2 cellular contexts compared by ENCODE assay signal in genomic region chr2:148720501-148720998, GRCh38.
A peak's percentile ranks its signal among the peaks of the same experiment; 100 is the strongest.
TF ChIP-seq lines count a peak whose summit lies in the region.

No MANE protein-coding gene starts in this region.

TF ChIP-seq in HepG2, 621 proteins besides CTCF, POLR2A, EP300 and RAD21 (continues in another document):
- TF ChIP-seq ZBED4 (CRISPR knock-in tag; IDR thresholded peaks at IDR 0.05; ENCODE audit: borderline replicate concordance) (no peak), ZBTB3 (CRISPR knock-in tag; IDR thresholded peaks at IDR 0.05; ENCODE audit: borderline replicate concordance, low read depth) (no peak), ZKSCAN8 (CRISPR knock-in tag; IDR thresholded peaks at IDR 0.05; ENCODE audit: borderline replicate concordance) (no peak), IRF1 (CRISPR knock-in tag; IDR thresholded peaks at IDR 0.05; ENCODE audit: low read depth) (no peak), ZNF607 (CRISPR knock-in tag; IDR thresholded peaks at IDR 0.05; ENCODE audit: borderline replicate concordance) (no peak), ZNF816 (CRISPR knock-in tag; IDR thresholded peaks at IDR 0.05; ENCODE audit: borderline replicate concordance) (no peak), KLF6 (CRISPR knock-in tag; IDR thresholded peaks at IDR 0.05) (no peak), ZNF44 (CRISPR knock-in tag; IDR thresholded peaks at IDR 0.05) (no peak), PHF8 (CRISPR knock-in tag; IDR thresholded peaks at IDR 0.05) (no peak), SRF (IDR thresholded peaks at IDR 0.05; ENCODE audit: low read depth, low read length) (no peak)
- TF ChIP-seq, protein P1, sequence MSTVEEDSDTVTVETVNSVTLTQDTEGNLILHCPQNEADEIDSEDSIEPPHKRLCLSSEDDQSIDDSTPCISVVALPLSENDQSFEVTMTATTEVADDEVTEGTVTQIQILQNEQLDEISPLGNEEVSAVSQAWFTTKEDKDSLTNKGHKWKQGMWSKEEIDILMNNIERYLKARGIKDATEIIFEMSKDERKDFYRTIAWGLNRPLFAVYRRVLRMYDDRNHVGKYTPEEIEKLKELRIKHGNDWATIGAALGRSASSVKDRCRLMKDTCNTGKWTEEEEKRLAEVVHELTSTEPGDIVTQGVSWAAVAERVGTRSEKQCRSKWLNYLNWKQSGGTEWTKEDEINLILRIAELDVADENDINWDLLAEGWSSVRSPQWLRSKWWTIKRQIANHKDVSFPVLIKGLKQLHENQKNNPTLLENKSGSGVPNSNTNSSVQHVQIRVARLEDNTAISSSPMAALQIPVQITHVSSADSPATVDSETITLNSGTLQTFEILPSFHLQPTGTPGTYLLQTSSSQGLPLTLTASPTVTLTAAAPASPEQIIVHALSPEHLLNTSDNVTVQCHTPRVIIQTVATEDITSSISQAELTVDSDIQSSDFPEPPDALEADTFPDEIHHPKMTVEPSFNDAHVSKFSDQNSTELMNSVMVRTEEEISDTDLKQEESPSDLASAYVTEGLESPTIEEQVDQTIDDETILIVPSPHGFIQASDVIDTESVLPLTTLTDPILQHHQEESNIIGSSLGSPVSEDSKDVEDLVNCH (CRISPR knock-in tag; IDR thresholded peaks at IDR 0.05): no peak
- TF ChIP-seq, protein P2, sequence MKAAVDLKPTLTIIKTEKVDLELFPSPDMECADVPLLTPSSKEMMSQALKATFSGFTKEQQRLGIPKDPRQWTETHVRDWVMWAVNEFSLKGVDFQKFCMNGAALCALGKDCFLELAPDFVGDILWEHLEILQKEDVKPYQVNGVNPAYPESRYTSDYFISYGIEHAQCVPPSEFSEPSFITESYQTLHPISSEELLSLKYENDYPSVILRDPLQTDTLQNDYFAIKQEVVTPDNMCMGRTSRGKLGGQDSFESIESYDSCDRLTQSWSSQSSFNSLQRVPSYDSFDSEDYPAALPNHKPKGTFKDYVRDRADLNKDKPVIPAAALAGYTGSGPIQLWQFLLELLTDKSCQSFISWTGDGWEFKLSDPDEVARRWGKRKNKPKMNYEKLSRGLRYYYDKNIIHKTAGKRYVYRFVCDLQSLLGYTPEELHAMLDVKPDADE (CRISPR knock-in tag; IDR thresholded peaks at IDR 0.05): no peak
- TF ChIP-seq, protein P3, sequence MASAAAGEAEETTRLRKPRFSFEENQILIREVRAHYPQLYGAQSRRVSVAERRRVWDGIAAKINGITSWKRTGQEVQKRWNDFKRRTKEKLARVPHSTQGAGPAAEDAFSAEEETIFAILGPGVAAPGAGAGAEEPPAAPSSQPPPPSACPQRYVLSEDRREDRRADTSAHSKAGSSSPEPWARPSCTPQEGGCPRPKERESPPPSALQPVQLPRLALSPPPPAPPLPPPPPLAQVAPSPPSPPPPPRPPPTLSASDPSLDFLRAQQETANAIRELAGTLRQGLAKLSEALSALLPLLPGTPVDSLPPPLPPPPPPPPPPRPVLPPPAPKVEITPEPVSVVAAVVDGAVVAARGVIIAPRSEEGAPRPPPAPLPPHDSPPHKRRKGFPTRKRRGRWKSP (CRISPR knock-in tag; IDR thresholded peaks at IDR 0.05): no peak

TF ChIP-seq in GM12878, 131 proteins besides CTCF, POLR2A, EP300 and RAD21 (continued from another document and continues in another):
- no peak for TF ChIP-seq SMAD1 (IDR thresholded peaks at IDR 0.05; ENCODE audit: low read depth, partially characterized antibody)
- TF ChIP-seq NR2F1 (conservative IDR thresholded peaks at IDR 0.05): no peak
- TF ChIP-seq, protein P4, sequence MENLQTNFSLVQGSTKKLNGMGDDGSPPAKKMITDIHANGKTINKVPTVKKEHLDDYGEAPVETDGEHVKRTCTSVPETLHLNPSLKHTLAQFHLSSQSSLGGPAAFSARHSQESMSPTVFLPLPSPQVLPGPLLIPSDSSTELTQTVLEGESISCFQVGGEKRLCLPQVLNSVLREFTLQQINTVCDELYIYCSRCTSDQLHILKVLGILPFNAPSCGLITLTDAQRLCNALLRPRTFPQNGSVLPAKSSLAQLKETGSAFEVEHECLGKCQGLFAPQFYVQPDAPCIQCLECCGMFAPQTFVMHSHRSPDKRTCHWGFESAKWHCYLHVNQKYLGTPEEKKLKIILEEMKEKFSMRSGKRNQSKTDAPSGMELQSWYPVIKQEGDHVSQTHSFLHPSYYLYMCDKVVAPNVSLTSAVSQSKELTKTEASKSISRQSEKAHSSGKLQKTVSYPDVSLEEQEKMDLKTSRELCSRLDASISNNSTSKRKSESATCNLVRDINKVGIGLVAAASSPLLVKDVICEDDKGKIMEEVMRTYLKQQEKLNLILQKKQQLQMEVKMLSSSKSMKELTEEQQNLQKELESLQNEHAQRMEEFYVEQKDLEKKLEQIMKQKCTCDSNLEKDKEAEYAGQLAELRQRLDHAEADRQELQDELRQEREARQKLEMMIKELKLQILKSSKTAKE (IDR thresholded peaks at IDR 0.05; ENCODE audit: low read depth, poor library complexity, severe bottlenecking): no peak
- TF ChIP-seq ZNF274 (IDR thresholded peaks at IDR 0.05; ENCODE audit: insufficient read depth, insufficient read length): no peak
- no peak for TF ChIP-seq MTA2 (IDR thresholded peaks at IDR 0.05; ENCODE audit: low read depth)
- peak; percentile 53 for TF ChIP-seq JUNB (IDR thresholded peaks at IDR 0.05)
- no peak for TF ChIP-seq SPI1 (IDR thresholded peaks at IDR 0.05; ENCODE audit: borderline replicate concordance, insufficient read depth, low read depth, low read length)
- no peak for TF ChIP-seq STAT1 (conservative IDR thresholded peaks at IDR 0.05)
- TF ChIP-seq, protein P5, sequence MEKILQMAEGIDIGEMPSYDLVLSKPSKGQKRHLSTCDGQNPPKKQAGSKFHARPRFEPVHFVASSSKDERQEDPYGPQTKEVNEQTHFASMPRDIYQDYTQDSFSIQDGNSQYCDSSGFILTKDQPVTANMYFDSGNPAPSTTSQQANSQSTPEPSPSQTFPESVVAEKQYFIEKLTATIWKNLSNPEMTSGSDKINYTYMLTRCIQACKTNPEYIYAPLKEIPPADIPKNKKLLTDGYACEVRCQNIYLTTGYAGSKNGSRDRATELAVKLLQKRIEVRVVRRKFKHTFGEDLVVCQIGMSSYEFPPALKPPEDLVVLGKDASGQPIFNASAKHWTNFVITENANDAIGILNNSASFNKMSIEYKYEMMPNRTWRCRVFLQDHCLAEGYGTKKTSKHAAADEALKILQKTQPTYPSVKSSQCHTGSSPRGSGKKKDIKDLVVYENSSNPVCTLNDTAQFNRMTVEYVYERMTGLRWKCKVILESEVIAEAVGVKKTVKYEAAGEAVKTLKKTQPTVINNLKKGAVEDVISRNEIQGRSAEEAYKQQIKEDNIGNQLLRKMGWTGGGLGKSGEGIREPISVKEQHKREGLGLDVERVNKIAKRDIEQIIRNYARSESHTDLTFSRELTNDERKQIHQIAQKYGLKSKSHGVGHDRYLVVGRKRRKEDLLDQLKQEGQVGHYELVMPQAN (conservative IDR thresholded peaks at IDR 0.05): no peak
- TF ChIP-seq FOXK2 (IDR thresholded peaks at IDR 0.05): no peak
- TF ChIP-seq CBFB (IDR thresholded peaks at IDR 0.05; ENCODE audit: low read depth): no peak
- TF ChIP-seq MEF2A (IDR thresholded peaks at IDR 0.05; ENCODE audit: insufficient read depth, low read depth, low read length): no peak
- TF ChIP-seq, protein P6, sequence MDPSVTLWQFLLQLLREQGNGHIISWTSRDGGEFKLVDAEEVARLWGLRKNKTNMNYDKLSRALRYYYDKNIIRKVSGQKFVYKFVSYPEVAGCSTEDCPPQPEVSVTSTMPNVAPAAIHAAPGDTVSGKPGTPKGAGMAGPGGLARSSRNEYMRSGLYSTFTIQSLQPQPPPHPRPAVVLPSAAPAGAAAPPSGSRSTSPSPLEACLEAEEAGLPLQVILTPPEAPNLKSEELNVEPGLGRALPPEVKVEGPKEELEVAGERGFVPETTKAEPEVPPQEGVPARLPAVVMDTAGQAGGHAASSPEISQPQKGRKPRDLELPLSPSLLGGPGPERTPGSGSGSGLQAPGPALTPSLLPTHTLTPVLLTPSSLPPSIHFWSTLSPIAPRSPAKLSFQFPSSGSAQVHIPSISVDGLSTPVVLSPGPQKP (IDR thresholded peaks at IDR 0.05; ENCODE audit: low read depth, low read length): no peak
- no peak for TF ChIP-seq NFYA (IDR thresholded peaks at IDR 0.05; ENCODE audit: borderline replicate concordance, low read depth, low read length)
- no peak for TF ChIP-seq CEBPB (IDR thresholded peaks at IDR 0.05; ENCODE audit: borderline replicate concordance in 1 of 2, low read depth in 2 of 2, low read length in 2 of 2)
- TF ChIP-seq MTA3 (IDR thresholded peaks at IDR 0.05; ENCODE audit: borderline replicate concordance, low read length): no peak
- TF ChIP-seq, protein P7, sequence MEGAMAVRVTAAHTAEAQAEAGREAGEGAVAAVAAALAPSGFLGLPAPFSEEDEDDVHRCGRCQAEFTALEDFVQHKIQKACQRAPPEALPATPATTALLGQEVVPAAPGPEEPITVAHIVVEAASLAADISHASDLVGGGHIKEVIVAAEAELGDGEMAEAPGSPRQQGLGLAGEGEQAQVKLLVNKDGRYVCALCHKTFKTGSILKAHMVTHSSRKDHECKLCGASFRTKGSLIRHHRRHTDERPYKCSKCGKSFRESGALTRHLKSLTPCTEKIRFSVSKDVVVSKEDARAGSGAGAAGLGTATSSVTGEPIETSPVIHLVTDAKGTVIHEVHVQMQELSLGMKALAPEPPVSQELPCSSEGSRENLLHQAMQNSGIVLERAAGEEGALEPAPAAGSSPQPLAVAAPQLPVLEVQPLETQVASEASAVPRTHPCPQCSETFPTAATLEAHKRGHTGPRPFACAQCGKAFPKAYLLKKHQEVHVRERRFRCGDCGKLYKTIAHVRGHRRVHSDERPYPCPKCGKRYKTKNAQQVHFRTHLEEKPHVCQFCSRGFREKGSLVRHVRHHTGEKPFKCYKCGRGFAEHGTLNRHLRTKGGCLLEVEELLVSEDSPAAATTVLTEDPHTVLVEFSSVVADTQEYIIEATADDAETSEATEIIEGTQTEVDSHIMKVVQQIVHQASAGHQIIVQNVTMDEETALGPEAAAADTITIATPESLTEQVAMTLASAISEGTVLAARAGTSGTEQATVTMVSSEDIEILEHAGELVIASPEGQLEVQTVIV (IDR thresholded peaks at IDR 0.05; ENCODE audit: borderline replicate concordance, partially characterized antibody): no peak
- TF ChIP-seq IRF5 (IDR thresholded peaks at IDR 0.05; ENCODE audit: borderline replicate concordance): no peak
- TF ChIP-seq, protein P8, sequence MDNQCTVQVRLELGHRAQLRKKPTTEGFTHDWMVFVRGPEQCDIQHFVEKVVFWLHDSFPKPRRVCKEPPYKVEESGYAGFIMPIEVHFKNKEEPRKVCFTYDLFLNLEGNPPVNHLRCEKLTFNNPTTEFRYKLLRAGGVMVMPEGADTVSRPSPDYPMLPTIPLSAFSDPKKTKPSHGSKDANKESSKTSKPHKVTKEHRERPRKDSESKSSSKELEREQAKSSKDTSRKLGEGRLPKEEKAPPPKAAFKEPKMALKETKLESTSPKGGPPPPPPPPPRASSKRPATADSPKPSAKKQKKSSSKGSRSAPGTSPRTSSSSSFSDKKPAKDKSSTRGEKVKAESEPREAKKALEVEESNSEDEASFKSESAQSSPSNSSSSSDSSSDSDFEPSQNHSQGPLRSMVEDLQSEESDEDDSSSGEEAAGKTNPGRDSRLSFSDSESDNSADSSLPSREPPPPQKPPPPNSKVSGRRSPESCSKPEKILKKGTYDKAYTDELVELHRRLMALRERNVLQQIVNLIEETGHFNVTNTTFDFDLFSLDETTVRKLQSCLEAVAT (IDR thresholded peaks at IDR 0.05): no peak
- TF ChIP-seq SIN3A (IDR thresholded peaks at IDR 0.05; ENCODE audit: low read depth, low read length): no peak
- peak; percentile 85 for TF ChIP-seq RUNX3 (IDR thresholded peaks at IDR 0.05; ENCODE audit: low read length)
- no peak for TF ChIP-seq RBBP5 (conservative IDR thresholded peaks at IDR 0.05)
- TF ChIP-seq EED (IDR thresholded peaks at IDR 0.05; ENCODE audit: low read depth): peak; percentile 92
- TF ChIP-seq SP1 (IDR thresholded peaks at IDR 0.05; ENCODE audit: low read depth, low read length): no peak
- no peak for TF ChIP-seq SMAD5 (IDR thresholded peaks at IDR 0.05; ENCODE audit: low read depth)
- TF ChIP-seq TCF3 (IDR thresholded peaks at IDR 0.05; ENCODE audit: borderline replicate concordance, insufficient read depth, low read depth, low read length): no peak
- no peak for TF ChIP-seq GATAD2B (conservative IDR thresholded peaks at IDR 0.05; ENCODE audit: low read depth)
- TF ChIP-seq SRF (IDR thresholded peaks at IDR 0.05; ENCODE audit: low read depth in 2 of 2, low read length in 2 of 2): no peak
- no peak for TF ChIP-seq BCLAF1 (IDR thresholded peaks at IDR 0.05)
- TF ChIP-seq HCFC1 (IDR thresholded peaks at IDR 0.05; ENCODE audit: low read length): no peak
- no peak for TF ChIP-seq ZNF217 (IDR thresholded peaks at IDR 0.05)
- 0 out of 2 replicates have a peak, but pooled peaks have one; percentile 52 for TF ChIP-seq IKZF1 (conservative IDR thresholded peaks at IDR 0.05)
- TF ChIP-seq HDAC6 (IDR thresholded peaks at IDR 0.05; ENCODE audit: unreplicated experiment): no peak
- no peak for TF ChIP-seq CHD4 (IDR thresholded peaks at IDR 0.05)
